Comparison of ENCODE assay signal across 12 cellular contexts in the genomic region with DNA sequence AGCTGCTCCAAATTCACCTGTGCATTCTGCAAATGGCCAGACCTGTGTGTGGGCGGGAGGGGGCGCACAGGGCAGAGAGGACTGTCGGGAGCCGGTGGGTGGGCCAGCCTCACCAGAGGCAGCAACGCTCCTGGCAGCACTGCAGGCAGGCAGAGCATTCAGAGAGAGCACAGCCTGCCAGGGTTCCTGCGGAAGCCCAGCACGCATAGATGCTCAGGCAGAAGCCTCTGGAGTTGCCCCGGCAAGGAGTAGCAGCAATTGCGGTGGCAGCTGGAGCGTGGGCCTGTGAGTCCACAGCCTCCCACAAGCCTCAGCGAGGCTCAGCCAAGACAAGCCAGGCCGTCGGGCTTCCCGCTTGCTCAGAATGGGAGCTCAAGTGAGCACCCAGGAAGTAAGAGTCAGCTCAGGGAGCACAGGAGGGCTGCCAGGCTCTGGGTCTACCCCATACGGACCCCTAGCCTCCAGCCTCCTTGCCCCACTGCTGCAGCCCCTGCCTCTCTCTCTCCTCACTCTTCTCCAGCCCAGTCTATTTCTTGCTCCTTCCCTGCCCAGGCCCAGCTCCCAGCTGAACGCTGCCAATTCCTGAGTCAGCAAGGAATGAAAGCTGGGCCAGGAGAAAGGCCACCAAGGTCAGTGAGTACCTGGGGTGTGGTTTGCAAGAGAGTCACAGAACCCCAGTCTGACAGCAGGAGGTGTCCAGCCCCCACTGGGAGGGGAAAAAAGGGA. TPM values are rescaled to one million over a fixed set of nuclear protein-coding genes. Genes with fewer than 3 reads are reported as not detected.
A peak's percentile ranks its signal among the peaks of the same experiment; 100 is the strongest.
DNase-seq lines count a peak whose midpoint lies in the region; ATAC-seq lines count a peak whose summit lies in the region.
"Had no signal": no experiment of that assay in that cellular context is flagged by ENCODE, and none has a peak within 500 bp of the region (broad histone marks: within the 10 kb centered on the region; RNA-seq: fewer than 3 reads in every experiment).

No MANE protein-coding gene starts in this region.

- no peak for ATAC-seq in GM21723 (IDR thresholded peaks at IDR 0.05; ENCODE audit: unreplicated experiment)

- DNase-seq in activated T-cell treated with anti-CD3 and anti-CD28 coated beads, Interleukin-2, amount 50 U/mL, for 24 hours: no peak
- no peak for DNase-seq in activated T-cell treated with anti-CD3 and anti-CD28 coated beads, Interleukin-2, amount 50 U/mL, for 1 hour
- DNase-seq in cerebellum (ENCODE audit: low spot score) (peak; percentile 27), renal cortical epithelial cell (ENCODE audit: low read depth) (peak; percentile 33)
- no peak for DNase-seq in stimulated activated CD4-positive, alpha-beta T cell treated with anti-CD3 and anti-CD28 coated beads, Interleukin-2, amount 100 ng/mL, for 24 hours
- DNase-seq: activated CD4-positive, alpha-beta T cell treated with anti-CD3 and anti-CD28 coated beads for 48 hours; activated effector memory CD4-positive, alpha-beta T cell treated with Interleukin-2 at 50 U/mL for 16 hours; esophagus squamous epithelium; NCI-H1930; transverse colon had no signal

- H3K9me3 Mint-ChIP-seq in activated T-cell treated with anti-CD3 and anti-CD28 coated beads, Interleukin-2, amount 50 U/mL, for 24 hours: no peaks in the 10 kb centered on the region
- H3K9me3 Mint-ChIP-seq: central memory CD8-positive, alpha-beta T cell had no signal

- peak overlapping the region; percentile 76 for H3K27ac Mint-ChIP-seq in activated T-cell treated with anti-CD3 and anti-CD28 coated beads, Interleukin-2, amount 50 U/mL, for 24 hours

- H3K27me3 Mint-ChIP-seq in activated T-cell treated with anti-CD3 and anti-CD28 coated beads, Interleukin-2, amount 50 U/mL, for 24 hours: no peaks in the 10 kb centered on the region
- H3K27me3 Mint-ChIP-seq: central memory CD8-positive, alpha-beta T cell had no signal

- peaks cover 8% of the 10 kb centered on the region for H3K4me1 Mint-ChIP-seq in activated T-cell treated with anti-CD3 and anti-CD28 coated beads, Interleukin-2, amount 50 U/mL, for 24 hours (ENCODE audit: low read depth)

- H3K4me3 Mint-ChIP-seq in activated T-cell treated with anti-CD3 and anti-CD28 coated beads, Interleukin-2, amount 50 U/mL, for 24 hours: no peak overlapping the region
- H3K4me3 Mint-ChIP-seq: central memory CD8-positive, alpha-beta T cell had no signal

- peaks cover 51% of the 10 kb centered on the region for H3K36me3 Mint-ChIP-seq in activated T-cell treated with anti-CD3 and anti-CD28 coated beads, Interleukin-2, amount 50 U/mL, for 24 hours (ENCODE audit: low read depth)

RNA-seq across cellular contexts. Expression of a gene that starts 9.6 kb away (rescaled TPM):
- total RNA-seq in cerebellum (10.0 TPM), renal cortical epithelial cell (15.3 and 18.8 TPM in 2 replicates)

RNA-seq across cellular contexts. Expression of a gene that starts 9.9 kb away (rescaled TPM):
- total RNA-seq in cerebellum (17.6 TPM), renal cortical epithelial cell (389 and 414 TPM in 2 replicates)

RNA-seq across cellular contexts. Expression of a gene that starts 17.7 kb away (rescaled TPM):
- total RNA-seq in cerebellum (3.5 TPM), renal cortical epithelial cell (2.9 and 19.3 TPM in 2 replicates)

RNA-seq across cellular contexts. Expression of a gene that starts 41.7 kb away (rescaled TPM):
- 8.0 TPM for total RNA-seq in cerebellum
- 14.2 and 17.8 TPM in 2 replicates for total RNA-seq in renal cortical epithelial cell

RNA-seq across cellular contexts. Expression of a gene that starts 42.2 kb away (rescaled TPM):
- total RNA-seq in cerebellum (15.8 TPM), renal cortical epithelial cell (13.8 and 21.2 TPM in 2 replicates)

Comparison
In these comparisons a context has a peak if more than half of its experiments do, and no peak if none do; other contexts are left out.
1. DNase-seq: peak in cerebellum (single experiment) and renal cortical epithelial cell (single experiment); none in activated T-cell treated with anti-CD3 and anti-CD28 coated beads, Interleukin-2, amount 50 U/mL, for 24 hours (single experiment), activated T-cell treated with anti-CD3 and anti-CD28 coated beads, Interleukin-2, amount 50 U/mL, for 1 hour (single experiment) and stimulated activated CD4-positive, alpha-beta T cell treated with anti-CD3 and anti-CD28 coated beads, Interleukin-2, amount 100 ng/mL, for 24 hours (0 of 2).
2. RNA of a gene that starts 9.9 kb away (total RNA-seq): 389 to 414 TPM in renal cortical epithelial cell; 17.6 TPM in cerebellum (single experiment); every median in the first group is over 10 times any median in the second.